2 cellular contexts compared by ENCODE assay signal in the genomic region with DNA sequence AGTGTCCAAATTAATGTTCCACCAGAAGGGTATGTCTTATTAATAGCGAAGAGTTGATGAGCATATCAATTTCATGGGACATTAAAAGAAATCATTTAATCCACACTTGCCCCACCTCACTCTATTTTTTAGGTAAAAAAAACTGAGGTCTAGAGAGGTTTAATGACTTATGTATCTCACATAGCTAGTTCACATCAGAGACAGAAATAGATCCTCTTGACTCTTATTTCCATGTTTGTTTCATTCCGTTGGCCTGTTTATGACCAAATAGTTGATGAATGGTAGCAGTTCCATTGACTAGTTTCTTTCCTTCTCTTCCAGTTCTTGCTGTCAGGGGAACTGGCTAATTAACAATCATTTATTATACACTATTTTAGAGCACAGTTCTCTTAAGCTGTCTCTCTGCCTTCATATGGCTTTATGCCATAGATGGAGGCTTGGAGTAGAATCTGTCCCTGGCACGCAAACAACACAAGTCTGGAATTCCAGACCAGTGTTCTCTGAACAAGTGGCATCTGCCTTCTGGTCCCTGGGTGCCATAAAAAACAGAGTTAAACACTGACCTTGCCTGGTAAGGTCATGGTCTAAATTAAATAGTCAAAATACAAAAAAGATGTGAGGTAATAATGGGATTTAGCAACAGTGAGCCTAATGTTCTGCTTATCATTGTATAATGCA.
TF ChIP-seq lines count a peak whose summit lies in the region.

No MANE protein-coding gene starts in this region.

TF ChIP-seq in liver, 16 proteins besides CTCF, POLR2A, EP300 and RAD21 (continued from another document):
- TF ChIP-seq, protein P1, sequence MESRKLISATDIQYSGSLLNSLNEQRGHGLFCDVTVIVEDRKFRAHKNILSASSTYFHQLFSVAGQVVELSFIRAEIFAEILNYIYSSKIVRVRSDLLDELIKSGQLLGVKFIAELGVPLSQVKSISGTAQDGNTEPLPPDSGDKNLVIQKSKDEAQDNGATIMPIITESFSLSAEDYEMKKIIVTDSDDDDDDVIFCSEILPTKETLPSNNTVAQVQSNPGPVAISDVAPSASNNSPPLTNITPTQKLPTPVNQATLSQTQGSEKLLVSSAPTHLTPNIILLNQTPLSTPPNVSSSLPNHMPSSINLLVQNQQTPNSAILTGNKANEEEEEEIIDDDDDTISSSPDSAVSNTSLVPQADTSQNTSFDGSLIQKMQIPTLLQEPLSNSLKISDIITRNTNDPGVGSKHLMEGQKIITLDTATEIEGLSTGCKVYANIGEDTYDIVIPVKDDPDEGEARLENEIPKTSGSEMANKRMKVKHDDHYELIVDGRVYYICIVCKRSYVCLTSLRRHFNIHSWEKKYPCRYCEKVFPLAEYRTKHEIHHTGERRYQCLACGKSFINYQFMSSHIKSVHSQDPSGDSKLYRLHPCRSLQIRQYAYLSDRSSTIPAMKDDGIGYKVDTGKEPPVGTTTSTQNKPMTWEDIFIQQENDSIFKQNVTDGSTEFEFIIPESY (IDR thresholded peaks at IDR 0.05): no peak
- peak; percentile 36 for TF ChIP-seq SP1 (IDR thresholded peaks at IDR 0.05)

TF ChIP-seq in HepG2, 621 proteins besides CTCF, POLR2A, EP300 and RAD21 (continued from another document):
- TF ChIP-seq ZSCAN31 (CRISPR knock-in tag; IDR thresholded peaks at IDR 0.05; ENCODE audit: low read depth): no peak
- TF ChIP-seq ZFX (CRISPR knock-in tag; IDR thresholded peaks at IDR 0.05; ENCODE audit: low read depth): no peak
- no peak for TF ChIP-seq BRD4 (CRISPR knock-in tag; IDR thresholded peaks at IDR 0.05)
- TF ChIP-seq ZNF678 (CRISPR knock-in tag; IDR thresholded peaks at IDR 0.05): no peak
